19 cellular contexts compared by ENCODE assay signal in the genomic region with DNA sequence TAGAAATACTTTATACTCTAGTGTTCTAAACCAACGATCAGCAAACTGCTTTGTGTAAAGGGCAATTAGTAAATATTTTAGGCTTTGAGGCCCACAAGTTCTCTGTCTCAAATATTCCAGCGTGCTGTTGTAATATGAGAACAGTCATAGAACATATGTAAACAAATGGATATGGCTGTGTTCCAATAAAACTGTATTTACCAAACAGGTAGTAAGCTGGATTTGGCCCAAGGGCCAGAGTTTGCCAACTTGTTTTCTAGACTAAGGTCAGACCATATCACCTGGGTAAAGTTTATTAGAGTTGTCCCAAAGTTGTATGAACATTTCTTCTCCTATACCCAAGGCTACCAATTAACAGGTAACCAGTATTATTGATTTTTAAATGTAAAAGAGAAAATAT.
DNase-seq lines count a peak whose midpoint lies in the region; ATAC-seq and TF ChIP-seq lines count a peak whose summit lies in the region.
"Had no signal": no experiment of that assay in that cellular context is flagged by ENCODE, and none has a peak within 500 bp of the region (broad histone marks: within the 10 kb centered on the region; RNA-seq: fewer than 3 reads in every experiment).

No MANE protein-coding gene starts in this region.

- no peak overlapping the region for H3K4me3 ChIP-seq in body of pancreas
- H3K4me3 ChIP-seq: ascending aorta, dorsolateral prefrontal cortex, GM12878, heart left ventricle had no signal

- TF ChIP-seq POLR2A in body of pancreas (IDR thresholded peaks at IDR 0.05) = no peak

- intact Hi-C loops in body of pancreas (cut with DNase I) = no loop called here

- peak; percentile 98 for DNase-seq in DMS53 treated with DMSO at 0.1 percent for 48 hours (lab: John Stamatoyannopoulos, UW; ENCODE audit: unreplicated experiment)
- peak; percentile 94 for DNase-seq in NCI-H2029 (lab: John Stamatoyannopoulos, UW)
- DNase-seq in NCI-H510A (lab: John Stamatoyannopoulos, UW) = peak; percentile 84
- peak; percentile 37 to 86 (median 63) for DNase-seq in body of pancreas
- no peak for DNase-seq in T-helper 2 cell
- DNase-seq: activated CD4-positive, CD25-positive, alpha-beta regulatory T cell treated with anti-CD3 and anti-CD28 coated beads, Interleukin-2, amount 50 U/mL, for 72 hours; dorsolateral prefrontal cortex; heart left ventricle; Karpas-422; left colon; NCI-H1436 treated with DMSO at 0.1 percent for 48 hours; OCI-M1; stimulated activated CD4-positive, alpha-beta T cell treated with anti-CD3 and anti-CD28 coated beads, Interleukin-1b, Interleukin-23, amount 100 ng/mL, for 48 hours; SW 1271 had no signal

- no peaks in the 10 kb centered on the region for H3K27me3 ChIP-seq in body of pancreas
- H3K27me3 ChIP-seq: ascending aorta had no signal

- H3K9me3 ChIP-seq in body of pancreas = no peaks in the 10 kb centered on the region
- H3K9me3 ChIP-seq: ascending aorta, heart left ventricle had no signal

- H3K27ac ChIP-seq in body of pancreas = no peak overlapping the region
- H3K27ac ChIP-seq: ascending aorta, dorsolateral prefrontal cortex, heart left ventricle had no signal

- H3K4me1 ChIP-seq in body of pancreas = no peaks in the 10 kb centered on the region
- H3K4me1 ChIP-seq: ascending aorta, heart left ventricle had no signal

- no peaks in the 10 kb centered on the region for H3K36me3 ChIP-seq in body of pancreas (replicated peaks in 1 of 2; ENCODE audit: insufficient read depth in 1 of 2, low read depth in 2 of 2)
- H3K36me3 ChIP-seq: ascending aorta, heart left ventricle had no signal

- TF ChIP-seq CTCF in body of pancreas (IDR thresholded peaks at IDR 0.05) = no peak

- peak; percentile 45 for ATAC-seq in body of pancreas
- ATAC-seq in HG02938 (IDR thresholded peaks at IDR 0.05; ENCODE audit: unreplicated experiment) = no peak
- no peak for ATAC-seq in GM19467 (IDR thresholded peaks at IDR 0.05; ENCODE audit: unreplicated experiment)
- ATAC-seq: GM12878, heart left ventricle, left colon, Right ventricle myocardium inferior had no signal

- WGBS in body of pancreas, 2 donors = 40 to 42% methylated on average over 2 of the region's 2 CpGs

Comparison
In these comparisons a context has a peak if more than half of its experiments do, and no peak if none do; other contexts are left out.
1. DNase-seq: peak in DMS53 treated with DMSO at 0.1 percent for 48 hours (single experiment), NCI-H2029 (single experiment), NCI-H510A (single experiment) and body of pancreas (4 of 4); none in T-helper 2 cell (0 of 5).